In the genomic region with DNA sequence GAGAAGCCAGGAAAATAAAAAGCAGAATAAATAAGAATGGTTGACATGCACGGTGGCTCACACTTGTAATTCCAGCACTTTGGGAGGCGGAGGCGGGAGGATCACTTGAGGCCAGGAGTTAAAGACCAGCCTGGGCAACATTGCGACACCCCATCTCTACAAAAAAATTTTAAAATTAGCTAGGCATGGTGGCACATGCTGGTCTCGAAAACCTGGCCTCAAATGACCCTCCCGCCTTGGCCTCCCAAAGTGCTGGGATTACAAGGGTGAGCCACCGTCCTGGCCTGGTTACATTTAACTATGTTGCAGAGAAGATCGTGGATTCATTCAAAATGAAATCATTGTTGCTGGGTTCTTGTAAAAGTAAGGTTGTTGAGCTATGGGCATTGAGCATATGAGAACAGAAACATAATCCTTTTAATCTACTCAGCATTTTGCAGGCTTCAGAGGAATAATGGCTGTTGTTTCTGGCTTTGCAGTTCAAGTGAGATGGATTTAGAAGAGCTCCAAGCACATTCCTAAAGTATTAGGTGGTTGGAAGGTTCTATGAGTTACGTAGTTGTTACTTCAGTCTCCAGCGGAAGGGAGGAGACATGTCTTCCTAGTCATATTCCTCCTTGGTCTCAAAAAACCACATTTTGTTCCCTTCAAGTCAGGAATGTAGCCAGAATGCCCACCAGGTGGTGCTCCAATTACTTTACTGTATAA, we compare ENCODE assay signal across 1 cellular context.
TF ChIP-seq lines count a peak whose summit lies in the region.

No MANE protein-coding gene starts in this region.

TF ChIP-seq in SK-N-SH, 30 proteins besides CTCF, POLR2A, EP300 and RAD21 (continued from another document):
- TF ChIP-seq, protein P1, sequence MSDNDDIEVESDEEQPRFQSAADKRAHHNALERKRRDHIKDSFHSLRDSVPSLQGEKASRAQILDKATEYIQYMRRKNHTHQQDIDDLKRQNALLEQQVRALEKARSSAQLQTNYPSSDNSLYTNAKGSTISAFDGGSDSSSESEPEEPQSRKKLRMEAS (IDR thresholded peaks at IDR 0.05; ENCODE audit: low read depth) = peak; percentile 40; the same call in 1 of the 2 replicates
